In the genomic region with DNA sequence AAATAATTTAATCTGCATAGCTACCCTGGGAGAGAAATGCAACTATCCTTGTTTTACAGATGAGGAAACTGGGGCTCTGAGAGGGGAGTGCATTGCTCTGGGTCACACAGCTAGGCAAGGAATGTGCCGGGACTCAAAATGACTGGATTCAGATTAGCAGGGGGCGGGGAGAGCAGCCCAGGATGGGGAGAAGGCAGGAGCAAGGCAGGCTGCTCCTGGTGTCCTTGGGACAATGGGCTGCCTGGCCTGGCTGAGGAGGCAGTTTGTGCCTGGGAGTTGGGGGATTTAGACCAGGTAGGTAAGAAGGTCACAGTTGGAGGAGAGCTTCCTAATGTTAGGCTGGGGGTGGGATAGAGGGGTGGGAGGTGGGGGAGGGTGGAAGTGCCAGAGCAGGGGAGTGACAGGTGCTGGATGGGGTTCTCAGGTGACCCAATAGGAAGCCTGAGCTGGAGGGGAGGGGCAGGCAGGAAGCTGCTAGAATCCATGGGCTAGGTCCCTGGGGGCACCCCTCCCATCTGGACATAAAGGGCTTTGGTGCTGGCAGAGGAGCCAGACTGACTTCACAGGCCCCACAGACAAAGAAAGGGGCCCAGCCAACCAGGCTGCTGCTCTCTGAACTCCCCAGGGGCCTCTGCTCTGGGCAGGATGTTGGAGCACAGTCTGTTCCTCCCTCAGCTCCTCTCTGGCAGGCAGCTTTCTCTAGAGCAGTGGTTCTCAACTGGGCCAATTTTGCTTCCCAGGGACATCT, we compare ENCODE assay signal across 7 cellular contexts. TPM values are rescaled to one million over a fixed set of nuclear protein-coding genes. Genes with fewer than 3 reads are reported as not detected.
DNase-seq lines count a peak whose midpoint lies in the region; ATAC-seq and TF ChIP-seq lines count a peak whose summit lies in the region.

No MANE protein-coding gene starts in this region.

- no peak for TF ChIP-seq CTCF in VCaP (conservative IDR thresholded peaks at IDR 0.05)

- H4K20me1 ChIP-seq in Karpas-422 (ENCODE audit: insufficient read depth, low read depth, low read length), result no peaks in the 10 kb centered on the region

- H3K27me3 ChIP-seq in Karpas-422 (ENCODE audit: low read length) (no peaks in the 10 kb centered on the region), right cardiac atrium (ENCODE audit: control insufficient read depth, insufficient read depth) (no peaks in the 10 kb centered on the region)

- WGBS in right cardiac atrium, result 62% methylated on average over 2 of the region's 2 CpGs

- H3K9me3 ChIP-seq in Karpas-422 (ENCODE audit: low read length) (no peaks in the 10 kb centered on the region), right cardiac atrium (ENCODE audit: control insufficient read depth, low read length) (no peaks in the 10 kb centered on the region)

- ATAC-seq in right cardiac atrium, result peak; percentile 95 to 97
- ATAC-seq in GM21360 (IDR thresholded peaks at IDR 0.05; ENCODE audit: unreplicated experiment), result no peak
- ATAC-seq in HG03354 (IDR thresholded peaks at IDR 0.05; ENCODE audit: poor library complexity, severe bottlenecking, unreplicated experiment), result no peak
- ATAC-seq in HG02678 (IDR thresholded peaks at IDR 0.05; ENCODE audit: unreplicated experiment), result no peak

- no peaks in the 10 kb centered on the region for H3K9me2 ChIP-seq in Karpas-422 (replicated peaks; ENCODE audit: insufficient read depth, low read length)

- no peak overlapping the region for H3K4me2 ChIP-seq in Karpas-422 (ENCODE audit: low read depth, low read length, poor library complexity, severe bottlenecking)

- no peaks in the 10 kb centered on the region for H3K79me2 ChIP-seq in Karpas-422 (ENCODE audit: low read length)

- H3K4me1 ChIP-seq in Karpas-422 (ENCODE audit: low read length) (peaks cover 8% of the 10 kb centered on the region), right cardiac atrium (ENCODE audit: control insufficient read depth, insufficient read depth, low read length) (peaks cover 16% of the 10 kb centered on the region)

- 0 out of 2 replicates have a peak, but pooled peaks cover 3% of the 10 kb centered on the region for H3K36me3 ChIP-seq in Karpas-422 (ENCODE audit: insufficient read depth, low read length)

- peak; percentile 64 for DNase-seq in Karpas-422
- DNase-seq in right cardiac atrium, result peak; percentile 92 to 96 (median 93)
- peak; percentile 79 for DNase-seq in superior temporal gyrus (ENCODE audit: extremely low spot score)

- H3K27ac ChIP-seq in Karpas-422 (ENCODE audit: low read length) (no peak overlapping the region), VCaP (peak overlapping the region; percentile 95), right cardiac atrium (ENCODE audit: low read length) (peak overlapping the region; percentile 97)

- intact Hi-C loops in right cardiac atrium (cut with DNase I), result no loop called here

- no peak overlapping the region for H3K9ac ChIP-seq in Karpas-422 (ENCODE audit: low read length)

- H3K4me3 ChIP-seq in Karpas-422 (ENCODE audit: low read length) (no peak overlapping the region), right cardiac atrium (ENCODE audit: low read length) (no peak overlapping the region)

- H2AFZ ChIP-seq in Karpas-422 (ENCODE audit: low read length), result no peak overlapping the region

RNA-seq across cellular contexts. Expression of gene TRIM62, which starts 29.0 kb away (rescaled TPM):
- total RNA-seq in Karpas-422 (2014; rRNA removed; shearing (Covaris generic); ENCODE audit: low replicate concordance), result 9.1 and 18.7 TPM in 2 replicates
- 1 to 10 TPM; 2.2 to 4.4 (median 3.2) TPM for total RNA-seq in right cardiac atrium
- polyA plus RNA-seq in right cardiac atrium, result 1.8 TPM

Comparison
In these comparisons a context has a peak if more than half of its experiments do, and no peak if none do; other contexts are left out.
1. ATAC-seq: peak in right cardiac atrium (2 of 2); none in GM21360 (single experiment), HG03354 (single experiment) and HG02678 (single experiment).
2. Peak in every context shown above with its lines, with median percentiles within 50 percentile points of each other: DNase-seq.